Comparison of ENCODE assay signal across 8 cellular contexts in the genomic region with DNA sequence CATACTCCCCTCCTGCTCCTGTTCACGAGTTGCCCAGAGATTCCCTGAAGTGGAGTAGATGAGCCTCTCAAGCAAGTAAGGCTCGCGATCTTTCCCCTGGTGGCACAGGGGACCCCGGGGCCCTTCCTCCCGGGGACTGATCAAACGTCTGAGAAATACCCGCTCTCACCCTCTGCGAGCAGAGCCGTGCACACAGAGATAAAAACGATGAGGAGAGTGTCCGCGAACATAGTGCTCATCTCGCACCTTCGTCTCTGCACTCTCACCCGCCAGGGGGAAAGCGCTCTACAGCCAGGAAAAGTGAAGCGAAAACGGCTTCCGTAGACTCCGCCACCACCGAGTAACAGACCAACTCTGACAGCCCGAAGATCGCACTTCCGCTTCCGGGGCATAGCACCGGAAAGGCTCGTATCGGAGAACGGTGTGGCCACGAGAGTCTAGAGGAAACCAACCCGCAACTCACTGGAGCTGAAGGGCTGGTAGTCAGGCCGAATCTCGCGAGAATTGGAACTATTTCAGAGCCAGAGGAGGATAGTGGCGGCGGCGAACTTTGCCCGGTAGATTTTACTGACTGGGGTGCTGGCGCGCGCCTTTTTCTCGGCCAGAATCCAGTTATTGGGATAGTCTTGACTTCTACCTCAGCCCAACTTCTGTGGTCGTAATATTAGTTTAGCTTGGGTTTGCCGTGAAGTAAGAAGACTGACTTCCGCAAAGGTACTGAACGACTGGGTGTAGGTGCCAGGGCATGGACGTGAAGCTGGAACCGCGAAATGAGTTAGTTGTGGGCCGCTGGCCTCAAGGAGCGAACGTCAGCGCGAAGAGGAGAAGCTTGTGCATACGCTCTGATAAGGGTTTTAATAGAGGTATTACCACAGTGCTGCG. TPM values are rescaled to one million over a fixed set of nuclear protein-coding genes. Genes with fewer than 3 reads are reported as not detected.
DNase-seq lines count a peak whose midpoint lies in the region; TF ChIP-seq lines count a peak whose summit lies in the region.

A gene with protein sequence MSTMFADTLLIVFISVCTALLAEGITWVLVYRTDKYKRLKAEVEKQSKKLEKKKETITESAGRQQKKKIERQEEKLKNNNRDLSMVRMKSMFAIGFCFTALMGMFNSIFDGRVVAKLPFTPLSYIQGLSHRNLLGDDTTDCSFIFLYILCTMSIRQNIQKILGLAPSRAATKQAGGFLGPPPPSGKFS (minus strand): TSS at position 356 of the 882 bp plus-strand sequence. CDS start 117 bp downstream, at position 239.

- intact Hi-C loops in stomach (cut with DNase I; ENCODE audit: low total_unique reads): loop anchor here (10.0 kb wide), 1 partner anchor 56 kb away; a partner anchor contains a TSS

- DNase-seq in GDM1 (lab: John Stamatoyannopoulos, UW) (peak; percentile 92), HAP-1 (ENCODE audit: low spot score in 2 of 2) (peak; percentile 96), MM.1S (peak; percentile 100), SIG-M5 treated with dmso at 0.1 percent for 504 hours (lab: John Stamatoyannopoulos, UW; ENCODE audit: unreplicated experiment) (peak; percentile 100), activated gamma-delta T cell treated with Interleukin-2 at 50 U/mL for 16 hours (peak; percentile 93), fibroblast of villous mesenchyme (ENCODE audit: low read depth) (peak; percentile 99), stomach (peak; percentile 95)

- peak within 1 kb of the TSS; percentile 60 for H3K4me3 ChIP-seq in HAP-1
- peak within 1 kb of the TSS; percentile 77 for H3K4me3 ChIP-seq in MM.1S (ENCODE audit: low read length)
- peak within 1 kb of the TSS; percentile 89 for H3K4me3 ChIP-seq in fibroblast of villous mesenchyme (ENCODE audit: low read depth, low read length)
- H3K4me3 ChIP-seq in neural cell (ENCODE audit: low read length): peak within 1 kb of the TSS; percentile 84
- peak within 1 kb of the TSS; percentile 70 to 97 (median 77) for H3K4me3 ChIP-seq in stomach

- H3K9me2 ChIP-seq in MM.1S (replicated peaks; ENCODE audit: insufficient read depth, low read length): no peaks in the 10 kb centered on the region
- H3K9me2 ChIP-seq in neural cell (ENCODE audit: insufficient read depth, low read length): no peaks in the 10 kb centered on the region

- TF ChIP-seq RAD21 in neural cell (conservative IDR thresholded peaks at IDR 0.05): peak; percentile 60

- peak; percentile 44 for TF ChIP-seq CTCF in MM.1S (IDR thresholded peaks at IDR 0.05; ENCODE audit: low read length)
- TF ChIP-seq CTCF in fibroblast of villous mesenchyme (IDR thresholded peaks at IDR 0.05; ENCODE audit: insufficient read depth, low read depth, low read length): peak; percentile 40
- peak; percentile 58 for TF ChIP-seq CTCF in neural cell (IDR thresholded peaks at IDR 0.05; ENCODE audit: poor library complexity, severe bottlenecking)
- peak in 1 of 7 experiments; percentile 19 for TF ChIP-seq CTCF in stomach (IDR thresholded peaks at IDR 0.05)

- in situ Hi-C loops in HAP-1 (cut with MboI; ENCODE audit: low sequenced_read_pairs): no loop called here

- H3K9me3 ChIP-seq in HAP-1 (no peaks in the 10 kb centered on the region), MM.1S (replicated peaks; ENCODE audit: insufficient read depth, low read length) (no peaks in the 10 kb centered on the region), neural cell (ENCODE audit: low read length) (no peaks in the 10 kb centered on the region), stomach (no peaks in the 10 kb centered on the region)

- no peaks in the 10 kb centered on the region for H3K27me3 ChIP-seq in HAP-1 (ENCODE audit: low read depth)
- H3K27me3 ChIP-seq in MM.1S (replicated peaks; ENCODE audit: insufficient read depth, low read length): no peaks in the 10 kb centered on the region
- H3K27me3 ChIP-seq in neural cell (ENCODE audit: insufficient read depth, low read depth, low read length): no peaks in the 10 kb centered on the region
- H3K27me3 ChIP-seq in stomach: no peaks in the 10 kb centered on the region

- H4K20me1 ChIP-seq in MM.1S (ENCODE audit: insufficient read depth, low read length): no peaks in the 10 kb centered on the region
- no peaks in the 10 kb centered on the region for H4K20me1 ChIP-seq in neural cell (ENCODE audit: insufficient read depth)

- TF ChIP-seq EP300 in neural cell (conservative IDR thresholded peaks at IDR 0.05; ENCODE audit: poor library complexity, severe bottlenecking): peak; percentile 53
- peak; percentile 23 for TF ChIP-seq EP300 in stomach (IDR thresholded peaks at IDR 0.05)

- H3K4me2 ChIP-seq in MM.1S (ENCODE audit: low read depth, low read length) (peak within 1 kb of the TSS; percentile 87), neural cell (ENCODE audit: low read length) (peak within 1 kb of the TSS; percentile 82)

- peaks cover 28% of the 10 kb centered on the region for H3K36me3 ChIP-seq in HAP-1 (replicated peaks)
- H3K36me3 ChIP-seq in MM.1S (replicated peaks; ENCODE audit: insufficient read depth, low read length): peaks cover 9% of the 10 kb centered on the region
- no peaks in the 10 kb centered on the region for H3K36me3 ChIP-seq in neural cell (ENCODE audit: insufficient read depth, low read length)
- H3K36me3 ChIP-seq in stomach: peaks cover 28 to 42% (median 34%) of the 10 kb centered on the region in 4 donors

- peak in 1 of 4 donors; percentile 37 for TF ChIP-seq POLR2A in stomach (IDR thresholded peaks at IDR 0.05)

- 0 to 1% (median 0%) methylated on average over 55 to 56 of the region's 56 CpGs for WGBS in stomach, 5 donors

- H3K27ac ChIP-seq in MM.1S (ENCODE audit: low read length): peak within 1 kb of the TSS; percentile 84
- peak within 1 kb of the TSS; percentile 76 for H3K27ac ChIP-seq in neural cell (ENCODE audit: low read length)
- H3K27ac ChIP-seq in stomach: peak within 1 kb of the TSS; percentile 88 to 93 (median 91)

- H3K79me2 ChIP-seq in MM.1S (ENCODE audit: low read length): peaks cover 53% of the 10 kb centered on the region
- peaks cover 4% of the 10 kb centered on the region for H3K79me2 ChIP-seq in neural cell (replicated peaks; ENCODE audit: insufficient read depth, low read length)

- peaks cover 7% of the 10 kb centered on the region for H3K4me1 ChIP-seq in HAP-1
- peaks cover 15% of the 10 kb centered on the region; the same call in 1 of the 2 replicates for H3K4me1 ChIP-seq in MM.1S (ENCODE audit: low read length)
- peaks cover 23 to 62% (median 43%) of the 10 kb centered on the region in 4 donors for H3K4me1 ChIP-seq in stomach

- H3K9ac ChIP-seq in MM.1S (ENCODE audit: low read length) (peak within 1 kb of the TSS; percentile 77), neural cell (ENCODE audit: low read length) (peak within 1 kb of the TSS; percentile 76)

- H2AFZ ChIP-seq in MM.1S (ENCODE audit: low read length) (peak within 1 kb of the TSS; percentile 67), neural cell (ENCODE audit: low read depth, low read length) (peak within 1 kb of the TSS; percentile 89)

- H3F3A ChIP-seq in MM.1S (ENCODE audit: insufficient read depth, low read length): peaks cover 17% of the 10 kb centered on the region
- no peaks in the 10 kb centered on the region for H3F3A ChIP-seq in neural cell (ENCODE audit: insufficient read depth, low read length, poor library complexity, severe bottlenecking)

TF ChIP-seq in neural cell, 6 proteins besides CTCF, POLR2A, EP300 and RAD21:
- TF ChIP-seq POLR2AphosphoS5 (IDR thresholded peaks at IDR 0.05) (peak; percentile 80), TAF1 (IDR thresholded peaks at IDR 0.05; ENCODE audit: low read depth) (peak; percentile 53), MXI1 (conservative IDR thresholded peaks at IDR 0.05; ENCODE audit: poor library complexity, severe bottlenecking) (peak; percentile 90), SMC3 (conservative IDR thresholded peaks at IDR 0.05; ENCODE audit: poor library complexity) (peak; percentile 77), EZH2 (IDR thresholded peaks at IDR 0.05; ENCODE audit: borderline replicate concordance, insufficient read depth, low read length, poor library complexity, severe bottlenecking) (no peak)
- TF ChIP-seq, protein P1, sequence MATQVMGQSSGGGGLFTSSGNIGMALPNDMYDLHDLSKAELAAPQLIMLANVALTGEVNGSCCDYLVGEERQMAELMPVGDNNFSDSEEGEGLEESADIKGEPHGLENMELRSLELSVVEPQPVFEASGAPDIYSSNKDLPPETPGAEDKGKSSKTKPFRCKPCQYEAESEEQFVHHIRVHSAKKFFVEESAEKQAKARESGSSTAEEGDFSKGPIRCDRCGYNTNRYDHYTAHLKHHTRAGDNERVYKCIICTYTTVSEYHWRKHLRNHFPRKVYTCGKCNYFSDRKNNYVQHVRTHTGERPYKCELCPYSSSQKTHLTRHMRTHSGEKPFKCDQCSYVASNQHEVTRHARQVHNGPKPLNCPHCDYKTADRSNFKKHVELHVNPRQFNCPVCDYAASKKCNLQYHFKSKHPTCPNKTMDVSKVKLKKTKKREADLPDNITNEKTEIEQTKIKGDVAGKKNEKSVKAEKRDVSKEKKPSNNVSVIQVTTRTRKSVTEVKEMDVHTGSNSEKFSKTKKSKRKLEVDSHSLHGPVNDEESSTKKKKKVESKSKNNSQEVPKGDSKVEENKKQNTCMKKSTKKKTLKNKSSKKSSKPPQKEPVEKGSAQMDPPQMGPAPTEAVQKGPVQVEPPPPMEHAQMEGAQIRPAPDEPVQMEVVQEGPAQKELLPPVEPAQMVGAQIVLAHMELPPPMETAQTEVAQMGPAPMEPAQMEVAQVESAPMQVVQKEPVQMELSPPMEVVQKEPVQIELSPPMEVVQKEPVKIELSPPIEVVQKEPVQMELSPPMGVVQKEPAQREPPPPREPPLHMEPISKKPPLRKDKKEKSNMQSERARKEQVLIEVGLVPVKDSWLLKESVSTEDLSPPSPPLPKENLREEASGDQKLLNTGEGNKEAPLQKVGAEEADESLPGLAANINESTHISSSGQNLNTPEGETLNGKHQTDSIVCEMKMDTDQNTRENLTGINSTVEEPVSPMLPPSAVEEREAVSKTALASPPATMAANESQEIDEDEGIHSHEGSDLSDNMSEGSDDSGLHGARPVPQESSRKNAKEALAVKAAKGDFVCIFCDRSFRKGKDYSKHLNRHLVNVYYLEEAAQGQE (IDR thresholded peaks at IDR 0.05; ENCODE audit: borderline replicate concordance): peak; percentile 19

RNA-seq across cellular contexts. Expression of the gene that starts here (rescaled TPM):
- total RNA-seq in fibroblast of villous mesenchyme (78.3 and 121 TPM in 2 replicates), stomach (10 to 100 TPM in 4 of 5 donors, 1 to 10 TPM in 1; 6.7 to 69.2 (median 35.0) TPM)
- polyA plus RNA-seq in neural cell (116 and 137 TPM in 2 replicates), stomach (10 to 100 TPM; 24.4 to 56.0 (median 44.5) TPM)
- polyA minus RNA-seq in neural cell: 79.4 and 79.8 TPM in 2 replicates

Comparison
In these comparisons a context has a peak if more than half of its experiments do, and no peak if none do; other contexts are left out.
1. Peak in every context shown above with its lines: DNase-seq, H3K4me3 ChIP-seq and H3K27ac ChIP-seq.